13 cellular contexts compared by ENCODE assay signal in genomic region chr4:37882665-37883296, GRCh38. TPM values are rescaled to one million over a fixed set of nuclear protein-coding genes. Genes with fewer than 3 reads are reported as not detected.
A peak's percentile ranks its signal among the peaks of the same experiment; 100 is the strongest.
DNase-seq lines count a peak whose midpoint lies in the region; ATAC-seq and TF ChIP-seq lines count a peak whose summit lies in the region.
"Had no signal": no experiment of that assay in that cellular context is flagged by ENCODE, and none has a peak within 500 bp of the region (broad histone marks: within the 10 kb centered on the region; RNA-seq: fewer than 3 reads in every experiment).

No MANE protein-coding gene starts in this region.

- H3K4me3 ChIP-seq in SK-N-SH (ENCODE audit: low read depth in 2 of 2, low read length in 1 of 2): no peak overlapping the region
- H3K4me3 ChIP-seq in PC-3 (ENCODE audit: low read length): no peak overlapping the region
- no peak overlapping the region for H3K4me3 ChIP-seq in fibroblast of villous mesenchyme (ENCODE audit: low read depth, low read length)
- H3K4me3 ChIP-seq in neuronal stem cell (ENCODE audit: low read length in 2 of 2): no peak overlapping the region
- H3K4me3 ChIP-seq: A549 had no signal

- intact Hi-C loops in PC-3 (cut with micrococcal nuclease): no loop called here

- 49% methylated on average over 4 of the region's 4 CpGs for WGBS in SK-N-SH (ENCODE audit: low lambda C conversion rate)
- WGBS in neuronal stem cell (ENCODE audit: extremely low coverage in 2 of 2, insufficient read length in 2 of 2, insufficient replicate concordance in 1 of 2), 2 donors: no CpG with 5 or more reads among the region's 4 CpGs

- BruUV-seq in PC-3 (replicated peaks; lab: Mats Ljungman, UMichigan): no TSS peak

- H3K27me3 Mint-ChIP-seq in T-helper 2 cell treated with Interferon-gamma antibody and Interleukin-4, amounts not matched to agents 5 μg/mL and 100 μg/mL, for 36 hours (ENCODE audit: low read depth): peaks cover 9% of the 10 kb centered on the region

- no peaks in the 10 kb centered on the region for H3K36me3 Mint-ChIP-seq in T-helper 2 cell treated with Interferon-gamma antibody and Interleukin-4, amounts not matched to agents 5 μg/mL and 100 μg/mL, for 36 hours (ENCODE audit: low read depth)

- H3K18ac ChIP-seq in neuronal stem cell (ENCODE audit: low read length): no peak overlapping the region

- no peak overlapping the region for H4K8ac ChIP-seq in neuronal stem cell (ENCODE audit: low read depth, low read length)

- no peak overlapping the region for H2BK120ac ChIP-seq in neuronal stem cell (ENCODE audit: low read depth, low read length)

- H3K27ac Mint-ChIP-seq in T-helper 2 cell treated with Interferon-gamma antibody and Interleukin-4, amounts not matched to agents 5 μg/mL and 100 μg/mL, for 36 hours: no peak overlapping the region
- H3K27ac Mint-ChIP-seq: activated naive CD8-positive, alpha-beta T cell treated with anti-CD3 and anti-CD28 coated beads, Interleukin-2, amount 10 ng/mL, durations not matched to agents 7 days and 5 days had no signal

- POLR2A ChIA-PET in SK-N-SH (lab: Yijun Ruan, JAX) (no interaction called here), PC-3 (lab: Charles Lee; ENCODE audit: unreplicated experiment) (no interaction called here)

- H2AFZ ChIP-seq in SK-N-SH (ENCODE audit: low read depth): no peak overlapping the region
- no peak overlapping the region for H2AFZ ChIP-seq in PC-3 (ENCODE audit: low read length)
- H2AFZ ChIP-seq in neuronal stem cell (ENCODE audit: low read length): no peak overlapping the region

- H3K9ac ChIP-seq in SK-N-SH: no peak overlapping the region
- H3K9ac ChIP-seq in PC-3 (ENCODE audit: low read length): no peak overlapping the region
- no peak overlapping the region for H3K9ac ChIP-seq in neuronal stem cell (ENCODE audit: low read depth, low read length, poor library complexity)

- no peak overlapping the region for H4K91ac ChIP-seq in neuronal stem cell (ENCODE audit: low read depth, low read length, poor library complexity)

- H4K20me1 ChIP-seq in SK-N-SH (ENCODE audit: insufficient read depth) (no peaks in the 10 kb centered on the region), PC-3 (ENCODE audit: low read length) (no peaks in the 10 kb centered on the region)

- H3K79me2 ChIP-seq in SK-N-SH (ENCODE audit: insufficient read depth) (no peaks in the 10 kb centered on the region), PC-3 (ENCODE audit: low read length) (no peaks in the 10 kb centered on the region)

- no peak for TF ChIP-seq RAD21 in SK-N-SH (IDR thresholded peaks at IDR 0.05; ENCODE audit: low read length)

- TF ChIP-seq EP300 in SK-N-SH (IDR thresholded peaks at IDR 0.05; ENCODE audit: borderline replicate concordance in 1 of 2, low read depth in 1 of 2, low read length in 1 of 2): no peak

- H2AK5ac ChIP-seq in neuronal stem cell (ENCODE audit: low read depth, low read length): no peak overlapping the region

- H3K27me3 ChIP-seq in SK-N-SH (ENCODE audit: insufficient read depth) (peaks cover 18% of the 10 kb centered on the region; the same call in 1 of the 2 replicates), PC-3 (ENCODE audit: low read length) (no peaks in the 10 kb centered on the region), neuronal stem cell (ENCODE audit: control insufficient read depth in 3 of 3, insufficient read depth in 3 of 3, low read depth in 1 of 3, low read length in 3 of 3) (peaks cover 0 to 29% (median 4%) of the 10 kb centered on the region in 3 experiments)

- TF ChIP-seq CTCF in SK-N-SH (IDR thresholded peaks at IDR 0.05) (peak; percentile 48), PC-3 (conservative IDR thresholded peaks at IDR 0.05; ENCODE audit: low read depth, low read length) (peak; percentile 50), fibroblast of villous mesenchyme (IDR thresholded peaks at IDR 0.05; ENCODE audit: insufficient read depth, low read depth, low read length) (peak; percentile 12)

- H3K36me3 ChIP-seq in SK-N-SH (replicated peaks in 1 of 2; ENCODE audit: control insufficient read depth in 1 of 2, insufficient read depth in 2 of 2, low read length in 1 of 2) (no peaks in the 10 kb centered on the region), PC-3 (ENCODE audit: low read depth, low read length) (no peaks in the 10 kb centered on the region), neuronal stem cell (replicated peaks in 1 of 2; ENCODE audit: control insufficient read depth in 2 of 2, insufficient read depth in 2 of 2, low read length in 2 of 2) (no peaks in the 10 kb centered on the region)

- CTCF ChIA-PET in SK-N-SH (lab: Yijun Ruan, JAX) (no interaction called here), PC-3 (lab: Charles Lee) (no interaction called here)

- no peaks in the 10 kb centered on the region for H3K79me1 ChIP-seq in neuronal stem cell (ENCODE audit: low read depth, low read length)

- H3K4me1 ChIP-seq in SK-N-SH (ENCODE audit: control insufficient read depth in 1 of 2, insufficient read depth in 2 of 2, low read depth in 1 of 2, low read length in 1 of 2): no peaks in the 10 kb centered on the region
- no peaks in the 10 kb centered on the region for H3K4me1 ChIP-seq in PC-3 (ENCODE audit: insufficient read depth, low read length)
- no peaks in the 10 kb centered on the region for H3K4me1 ChIP-seq in neuronal stem cell (ENCODE audit: control insufficient read depth in 2 of 2, insufficient read depth in 1 of 2, low read depth in 1 of 2, low read length in 2 of 2)

- no peak overlapping the region for H3K4me3 Mint-ChIP-seq in T-helper 2 cell treated with Interferon-gamma antibody and Interleukin-4, amounts not matched to agents 5 μg/mL and 100 μg/mL, for 36 hours
- H3K4me3 Mint-ChIP-seq: activated naive CD8-positive, alpha-beta T cell treated with anti-CD3 and anti-CD28 coated beads, Interleukin-2, amount 10 ng/mL, durations not matched to agents 7 days and 5 days had no signal

- no peak overlapping the region for H3K23ac ChIP-seq in neuronal stem cell (ENCODE audit: low read depth, low read length, poor library complexity)

- no peak overlapping the region for H2BK5ac ChIP-seq in neuronal stem cell (ENCODE audit: low read length)

- no peak overlapping the region for H3K27ac ChIP-seq in SK-N-SH (ENCODE audit: low read depth in 2 of 2, low read length in 1 of 2)
- no peak overlapping the region for H3K27ac ChIP-seq in PC-3 (ENCODE audit: low read length)
- no peak overlapping the region for H3K27ac ChIP-seq in neuronal stem cell (replicated peaks; ENCODE audit: low read length)
- H3K27ac ChIP-seq: A549 had no signal

- no peak overlapping the region for H2BK12ac ChIP-seq in neuronal stem cell (ENCODE audit: low read length)

- no peaks in the 10 kb centered on the region for H3K9me3 ChIP-seq in SK-N-SH
- no peaks in the 10 kb centered on the region for H3K9me3 ChIP-seq in PC-3 (ENCODE audit: low read length)
- H3K9me3 ChIP-seq in neuronal stem cell (replicated peaks in 1 of 2; ENCODE audit: control insufficient read depth in 2 of 2, insufficient read depth in 1 of 2, low read depth in 1 of 2, low read length in 2 of 2): no peaks in the 10 kb centered on the region
- H3K9me3 ChIP-seq: A549 had no signal

- H3K4ac ChIP-seq in neuronal stem cell (ENCODE audit: low read length): no peak overlapping the region

- H2BK15ac ChIP-seq in neuronal stem cell (ENCODE audit: low read length): no peak overlapping the region

- peaks cover 5% of the 10 kb centered on the region for H3F3A ChIP-seq in SK-N-SH (replicated peaks; ENCODE audit: insufficient read depth)
- H3F3A ChIP-seq in PC-3 (ENCODE audit: low read length, unreplicated experiment): no peaks in the 10 kb centered on the region

- DNase-seq in SK-N-SH: no peak
- no peak for DNase-seq in PC-3
- DNase-seq in fibroblast of villous mesenchyme (ENCODE audit: low read depth): no peak
- DNase-seq in ureter (ENCODE audit: low spot score): peak; percentile 59
- no peak for DNase-seq in T-helper 2 cell treated with Interferon-gamma antibody and Interleukin-4, amounts not matched to agents 5 μg/mL and 100 μg/mL, for 36 hours (ENCODE audit: low spot score)
- no peak for DNase-seq in mesenteric fat pad (ENCODE audit: low spot score)
- DNase-seq in neuronal stem cell (ENCODE audit: low spot score): no peak
- DNase-seq: activated naive CD8-positive, alpha-beta T cell treated with anti-CD3 and anti-CD28 coated beads, Interleukin-2, amount 10 ng/mL, durations not matched to agents 7 days and 5 days; activated T-cell treated with anti-CD3 and anti-CD28 coated beads for 4 hours; NK-92 treated with Interleukin-12 subunit alpha and Interleukin-12 subunit beta, amount 100 ng/mL, for 24 hours; stimulated activated naive CD8-positive, alpha-beta T cell treated with anti-CD3 and anti-CD28 coated beads, Interleukin-15, Interleukin-2, amounts not matched to agents 100 U/mL and 50 U/mL, for 24 hours had no signal

- H3K9me2 ChIP-seq in SK-N-SH (no peaks in the 10 kb centered on the region), PC-3 (replicated peaks; ENCODE audit: low read length) (no peaks in the 10 kb centered on the region)

- H3K4me2 ChIP-seq in SK-N-SH (no peak overlapping the region), PC-3 (ENCODE audit: low read length) (no peak overlapping the region), neuronal stem cell (ENCODE audit: insufficient read depth, low read length, poor library complexity, severe bottlenecking) (no peak overlapping the region)
- H3K4me2 ChIP-seq: A549 had no signal

- H3K4me1 Mint-ChIP-seq in T-helper 2 cell treated with Interferon-gamma antibody and Interleukin-4, amounts not matched to agents 5 μg/mL and 100 μg/mL, for 36 hours (ENCODE audit: low read depth): peaks cover 20% of the 10 kb centered on the region

- no peaks in the 10 kb centered on the region for H3K9me3 Mint-ChIP-seq in T-helper 2 cell treated with Interferon-gamma antibody and Interleukin-4, amounts not matched to agents 5 μg/mL and 100 μg/mL, for 36 hours
- H3K9me3 Mint-ChIP-seq: activated naive CD8-positive, alpha-beta T cell treated with anti-CD3 and anti-CD28 coated beads, Interleukin-2, amount 10 ng/mL, durations not matched to agents 7 days and 5 days had no signal

- no peak for ATAC-seq in SK-N-SH treated with all-trans-retinoic acid at 6 μM for 48 hours
- no peak for ATAC-seq in PC-3
- ATAC-seq: A549; stimulated activated naive CD8-positive, alpha-beta T cell treated with anti-CD3 and anti-CD28 coated beads, Interleukin-15, Interleukin-2, amounts not matched to agents 100 U/mL and 50 U/mL, for 24 hours had no signal

- no peak overlapping the region for H3K14ac ChIP-seq in neuronal stem cell (ENCODE audit: low read length)

RNA-seq across cellular contexts. Expression of gene TBC1D1, which starts 8.1 kb away (rescaled TPM):
- 20.3 and 29.8 TPM in 2 replicates for polyA plus RNA-seq in SK-N-SH (2012; rRNA removed)
- 19.5 and 22.9 TPM in 2 replicates for polyA plus RNA-seq in SK-N-SH (2012; cell fraction: cytosol; rRNA removed)
- 25.6 and 30.5 TPM in 2 replicates for polyA plus RNA-seq in SK-N-SH (2012; cell fraction: nucleus; rRNA removed)
- total RNA-seq in PC-3 (2014; rRNA removed) (87.0 and 89.0 TPM in 2 replicates), fibroblast of villous mesenchyme (101 and 112 TPM in 2 replicates), ureter (191 TPM), mesenteric fat pad (45.3 TPM)
- 124 TPM for polyA plus RNA-seq in neuronal stem cell (2013, experiment 1 of 2)
- polyA plus RNA-seq in neuronal stem cell (2013, experiment 2 of 2): 123 TPM

RNA-seq across cellular contexts. Expression of gene PGM2, which starts 56.3 kb away (rescaled TPM):
- 12.7 and 15.8 TPM in 2 replicates for polyA plus RNA-seq in SK-N-SH (2012; rRNA removed)
- polyA plus RNA-seq in SK-N-SH (2012; cell fraction: cytosol; rRNA removed): 15.6 and 17.8 TPM in 2 replicates
- polyA plus RNA-seq in SK-N-SH (2012; cell fraction: nucleus; rRNA removed): 12.4 and 19.0 TPM in 2 replicates
- 21.0 and 28.6 TPM in 2 replicates for total RNA-seq in PC-3 (2014; rRNA removed)
- total RNA-seq in fibroblast of villous mesenchyme: 25.9 and 28.7 TPM in 2 replicates
- 62.6 TPM for total RNA-seq in ureter
- 20.6 TPM for total RNA-seq in mesenteric fat pad
- polyA plus RNA-seq in neuronal stem cell (2013, experiment 1 of 2): 8.1 TPM
- 8.5 TPM for polyA plus RNA-seq in neuronal stem cell (2013, experiment 2 of 2)
